Comparison of ENCODE assay signal across 9 cellular contexts in the genomic region with DNA sequence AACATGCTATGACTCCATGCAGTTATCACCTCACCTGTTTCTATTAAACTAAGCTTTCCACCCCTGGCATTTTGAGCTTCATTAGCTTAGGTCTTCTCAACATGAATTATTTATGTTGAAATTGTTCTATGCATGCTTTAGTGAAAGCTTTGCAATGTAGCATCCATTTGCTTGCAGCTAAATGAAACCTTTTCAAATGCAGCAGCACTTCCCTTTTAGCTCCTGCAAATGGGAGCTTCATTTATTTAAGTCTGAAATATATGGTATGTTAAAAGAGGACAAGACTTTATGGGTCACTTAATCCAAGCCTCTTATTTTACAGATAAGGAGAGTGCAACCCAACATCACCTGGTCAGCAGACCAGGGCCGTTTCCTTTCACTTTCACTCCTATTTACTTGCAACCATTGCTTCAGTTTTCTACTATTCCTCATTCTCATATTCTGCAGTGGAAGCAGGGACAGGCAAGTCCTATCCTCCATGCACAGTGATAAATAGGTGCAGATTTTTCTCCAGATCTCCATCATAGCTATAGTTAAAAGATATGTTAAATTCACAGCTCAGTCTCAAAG. TPM values are rescaled to one million over a fixed set of nuclear protein-coding genes. Genes with fewer than 3 reads are reported as not detected.
DNase-seq lines count a peak whose midpoint lies in the region; ATAC-seq and TF ChIP-seq lines count a peak whose summit lies in the region.
"Had no signal": no experiment of that assay in that cellular context is flagged by ENCODE, and none has a peak within 500 bp of the region (broad histone marks: within the 10 kb centered on the region; RNA-seq: fewer than 3 reads in every experiment).

No MANE protein-coding gene starts in this region.

- ATAC-seq in right cardiac atrium (no peak), heart right ventricle (no peak), HG03135 (IDR thresholded peaks at IDR 0.05; ENCODE audit: unreplicated experiment) (peak; percentile 66)

- H3K27me3 ChIP-seq in right cardiac atrium (ENCODE audit: control insufficient read depth, insufficient read depth) (no peaks in the 10 kb centered on the region), heart right ventricle (no peaks in the 10 kb centered on the region)

- no peak for DNase-seq in right cardiac atrium
- no peak for DNase-seq in heart right ventricle
- no peak for DNase-seq in activated T-helper 1 cell treated with anti-CD3 and anti-CD28 coated beads, Interleukin-12 subunit alpha, Interleukin-12 subunit beta, Interleukin-2, Interleukin-4 antibody, amounts not matched to agents 30 ng/mL and 10 ng/mL and 1 ng/mL, durations not matched to agents 14 hours and 24 hours and 36 hours (ENCODE audit: low spot score)
- DNase-seq in NCI-H1105 (lab: John Stamatoyannopoulos, UW) = no peak
- no peak for DNase-seq in endothelial cell (ENCODE audit: low spot score)
- no peak for DNase-seq in DMS 273 (lab: John Stamatoyannopoulos, UW; ENCODE audit: unreplicated experiment)
- DNase-seq in NCI-H2171 treated with DMSO at 0.1 percent for 48 hours (lab: John Stamatoyannopoulos, UW) = no peak

- H3K4me1 ChIP-seq in right cardiac atrium (ENCODE audit: control insufficient read depth, insufficient read depth, low read length) = no peaks in the 10 kb centered on the region
- peaks cover 0 to 23% (median 0%) of the 10 kb centered on the region in 9 donors for H3K4me1 ChIP-seq in heart right ventricle

- H3K36me3 Mint-ChIP-seq in activated T-helper 1 cell treated with anti-CD3 and anti-CD28 coated beads, Interleukin-12 subunit alpha, Interleukin-12 subunit beta, Interleukin-2, Interleukin-4 antibody, amounts not matched to agents 30 ng/mL and 10 ng/mL and 1 ng/mL, durations not matched to agents 14 hours and 24 hours and 36 hours (ENCODE audit: low read depth) = peaks cover 10% of the 10 kb centered on the region
- no peaks in the 10 kb centered on the region for H3K36me3 Mint-ChIP-seq in endothelial cell (ENCODE audit: low read depth, unreplicated experiment)

- peaks cover 10% of the 10 kb centered on the region for H3K9me3 Mint-ChIP-seq in activated T-helper 1 cell treated with anti-CD3 and anti-CD28 coated beads, Interleukin-12 subunit alpha, Interleukin-12 subunit beta, Interleukin-2, Interleukin-4 antibody, amounts not matched to agents 30 ng/mL and 10 ng/mL and 1 ng/mL, durations not matched to agents 14 hours and 24 hours and 36 hours
- H3K9me3 Mint-ChIP-seq in endothelial cell (ENCODE audit: unreplicated experiment) = no peaks in the 10 kb centered on the region

- intact Hi-C loops in right cardiac atrium (cut with DNase I) = no loop called here
- intact Hi-C loops in heart right ventricle (cut with DNase I) = no loop called here
- intact Hi-C loops in activated T-helper 1 cell treated with anti-CD3 and anti-CD28 coated beads, Interleukin-12 subunit alpha, Interleukin-12 subunit beta, Interleukin-2, Interleukin-4 antibody, amounts not matched to agents 30 ng/mL and 10 ng/mL and 1 ng/mL, durations not matched to agents 14 hours and 24 hours and 36 hours (cut with micrococcal nuclease) = loop anchor here (2.0 to 10.0 kb wide), 2 partner anchors 18 to 222 kb away; no protein-coding TSS in a partner anchor

- TF ChIP-seq CTCF in heart right ventricle (IDR thresholded peaks at IDR 0.05) = no peak
- TF ChIP-seq CTCF in endothelial cell (IDR thresholded peaks at IDR 0.05; ENCODE audit: unreplicated experiment) = no peak

- peak overlapping the region; percentile 10 for H3K27ac Mint-ChIP-seq in activated T-helper 1 cell treated with anti-CD3 and anti-CD28 coated beads, Interleukin-12 subunit alpha, Interleukin-12 subunit beta, Interleukin-2, Interleukin-4 antibody, amounts not matched to agents 30 ng/mL and 10 ng/mL and 1 ng/mL, durations not matched to agents 14 hours and 24 hours and 36 hours
- H3K27ac Mint-ChIP-seq in endothelial cell (ENCODE audit: unreplicated experiment) = no peak overlapping the region

- H3K9me3 ChIP-seq in right cardiac atrium (ENCODE audit: control insufficient read depth, low read length) (no peaks in the 10 kb centered on the region), heart right ventricle (peaks cover 0 to 3% (median 0%) of the 10 kb centered on the region in 11 donors)

- H3K27ac ChIP-seq in right cardiac atrium (ENCODE audit: low read length) (no peak overlapping the region), heart right ventricle (no peak overlapping the region)

- whole genome bisulfite sequencing in right cardiac atrium = 33% methylated on average over 1 of the region's 1 CpG
- 32 to 43% methylated on average over 1 of the region's 1 CpG for WGBS in heart right ventricle, 2 donors

- H3K4me3 Mint-ChIP-seq in activated T-helper 1 cell treated with anti-CD3 and anti-CD28 coated beads, Interleukin-12 subunit alpha, Interleukin-12 subunit beta, Interleukin-2, Interleukin-4 antibody, amounts not matched to agents 30 ng/mL and 10 ng/mL and 1 ng/mL, durations not matched to agents 14 hours and 24 hours and 36 hours = peak overlapping the region; percentile 63
- no peak overlapping the region for H3K4me3 Mint-ChIP-seq in endothelial cell (ENCODE audit: unreplicated experiment)

- no peaks in the 10 kb centered on the region for H3K27me3 Mint-ChIP-seq in activated T-helper 1 cell treated with anti-CD3 and anti-CD28 coated beads, Interleukin-12 subunit alpha, Interleukin-12 subunit beta, Interleukin-2, Interleukin-4 antibody, amounts not matched to agents 30 ng/mL and 10 ng/mL and 1 ng/mL, durations not matched to agents 14 hours and 24 hours and 36 hours (ENCODE audit: insufficient read depth)
- no peaks in the 10 kb centered on the region for H3K27me3 Mint-ChIP-seq in endothelial cell (ENCODE audit: unreplicated experiment)

- peak overlapping the region; percentile 25 for H3K4me3 ChIP-seq in right cardiac atrium (ENCODE audit: low read length)
- peak overlapping the region in 1 of 10 donors; percentile 9 for H3K4me3 ChIP-seq in heart right ventricle

- peaks cover 38% of the 10 kb centered on the region for H3K4me1 Mint-ChIP-seq in activated T-helper 1 cell treated with anti-CD3 and anti-CD28 coated beads, Interleukin-12 subunit alpha, Interleukin-12 subunit beta, Interleukin-2, Interleukin-4 antibody, amounts not matched to agents 30 ng/mL and 10 ng/mL and 1 ng/mL, durations not matched to agents 14 hours and 24 hours and 36 hours (ENCODE audit: low read depth)
- H3K4me1 Mint-ChIP-seq in endothelial cell (ENCODE audit: unreplicated experiment) = no peaks in the 10 kb centered on the region

- no peaks in the 10 kb centered on the region for H3K36me3 ChIP-seq in heart right ventricle

RNA-seq across cellular contexts. Expression of gene SAMSN1, which starts 56.4 kb away (rescaled TPM):
- total RNA-seq in right cardiac atrium (1 to 10 TPM; 2.8 to 4.7 (median 4.1) TPM), heart right ventricle (10 to 100 TPM in 1 of 10 donors, 1 to 10 TPM in 6, under 1 TPM in 3; 0.28 to 12.8 (median 1.6) TPM), endothelial cell (ENCODE audit: unreplicated experiment) (2.0 TPM)
- polyA plus RNA-seq in right cardiac atrium (1.9 TPM), heart right ventricle (1 to 10 TPM; 1.2 to 2.0 TPM)
- 115 and 119 TPM in 2 replicates for total RNA-seq in activated T-helper 1 cell treated with anti-CD3 and anti-CD28 coated beads, Interleukin-12 subunit alpha, Interleukin-12 subunit beta, Interleukin-2, Interleukin-4 antibody, amounts not matched to agents 30 ng/mL and 10 ng/mL and 1 ng/mL, durations not matched to agents 14 hours and 24 hours and 36 hours
- total RNA-seq: dermis blood vessel endothelial cell had no signal
